34 cellular contexts compared by ENCODE assay signal in the genomic region with DNA sequence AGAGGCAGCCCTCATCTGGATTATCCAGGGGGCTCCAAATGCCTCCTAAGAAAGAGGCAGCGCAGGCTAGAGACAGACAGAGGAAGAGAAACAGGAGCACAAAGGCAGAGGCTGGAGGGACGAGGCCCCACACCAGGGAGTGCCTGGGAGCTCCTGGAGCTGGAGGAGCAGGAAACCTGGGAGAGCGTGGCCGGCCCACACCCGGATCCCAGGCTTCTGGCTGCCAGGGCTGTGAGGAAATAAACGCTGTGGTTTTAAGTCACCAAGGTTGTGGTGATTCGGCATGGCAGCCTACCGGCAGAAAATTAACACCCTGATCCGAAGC.
A peak's percentile ranks its signal among the peaks of the same experiment; 100 is the strongest.
DNase-seq lines count a peak whose midpoint lies in the region; ATAC-seq and TF ChIP-seq lines count a peak whose summit lies in the region.
"Had no signal": no experiment of that assay in that cellular context is flagged by ENCODE, and none has a peak within 500 bp of the region (broad histone marks: within the 10 kb centered on the region; RNA-seq: fewer than 3 reads in every experiment).

No MANE protein-coding gene starts in this region.

- DNase-seq in BE2C (peak; percentile 14), H9 (no peak), osteoblast (ENCODE audit: insufficient read length, low spot score, missing footprints) (peak; percentile 54), MV-4-11 (lab: John Stamatoyannopoulos, UW) (no peak), HT-29 (ENCODE audit: low spot score) (no peak)
- DNase-seq in effector CD4-positive, alpha-beta T cell = no peak
- DNase-seq: activated CD4-positive, alpha-beta T cell treated with anti-CD3 and anti-CD28 coated beads for 36 hours; activated CD8-positive, alpha-beta T cell treated with anti-CD3 and anti-CD28 coated beads for 36 hours; activated naive CD4-positive, alpha-beta T cell treated with anti-CD3 and anti-CD28 coated beads, Interleukin-2, amount 10 ng/mL, durations not matched to agents 7 days and 5 days; adrenal gland; brain microvascular endothelial cell; EL; foreskin melanocyte; natural killer cell; NCI-H1105 treated with DMSO at 0.1 percent for 48 hours; NCI-H1930; NCI-H526 treated with DMSO at 0.1 percent for 48 hours; NK-92 treated with Interleukin-12 subunit alpha and Interleukin-12 subunit beta, amount 100 ng/mL, for 24 hours; ovary; PC-9; SHP77 treated with DMSO at 0.1 percent for 48 hours; stimulated activated CD8-positive, alpha-beta memory T cell treated with anti-CD3 and anti-CD28 coated beads, Interleukin-4, amount 100 ng/mL, for 48 hours; tibial artery had no signal

- no peaks in the 10 kb centered on the region for H3K36me3 ChIP-seq in BE2C
- H3K36me3 ChIP-seq in osteoblast (ENCODE audit: insufficient read depth, low read length) = no peaks in the 10 kb centered on the region
- H3K36me3 ChIP-seq: adrenal gland, brain microvascular endothelial cell, ovary, right atrium auricular region, tibial artery had no signal

- H4K20me1 ChIP-seq in H9 (ENCODE audit: control insufficient read depth, insufficient read depth, insufficient read length) (no peaks in the 10 kb centered on the region), osteoblast (ENCODE audit: insufficient read depth, low read length) (no peaks in the 10 kb centered on the region)

- H3K27ac ChIP-seq in H9 (ENCODE audit: insufficient read length, low read depth, low read length) (no peak overlapping the region), osteoblast (ENCODE audit: low read depth, low read length) (no peak overlapping the region)
- H3K27ac ChIP-seq: adrenal gland, brain microvascular endothelial cell, ovary, PC-9, right atrium auricular region, tibial artery, VCaP had no signal

- H2BK20ac ChIP-seq in H9 (ENCODE audit: low read depth, low read length, poor library complexity, severe bottlenecking) = no peak overlapping the region

- H3K4me2 ChIP-seq in H9 (ENCODE audit: insufficient read depth, insufficient read length, low read length) (no peak overlapping the region), osteoblast (ENCODE audit: insufficient read depth, low read length) (no peak overlapping the region)
- H3K4me2 ChIP-seq: PC-9 had no signal

- H3K9me3 Mint-ChIP-seq in H9 (no peaks in the 10 kb centered on the region; a peak in 1 of 5 replicates), brain (no peaks in the 10 kb centered on the region)
- H3K9me3 Mint-ChIP-seq: activated CD8-positive, alpha-beta T cell treated with anti-CD3 and anti-CD28 coated beads for 36 hours; activated naive CD4-positive, alpha-beta T cell treated with anti-CD3 and anti-CD28 coated beads, Interleukin-2, amount 10 ng/mL, durations not matched to agents 7 days and 5 days; activated T-helper 17 cell treated with anti-CD3 and anti-CD28 coated beads, Interleukin-2, amount 50 U/mL, for 72 hours; CD8-positive, alpha-beta memory T cell; natural killer cell; T-helper 2 cell treated with Interferon-gamma antibody and Interleukin-4, amounts not matched to agents 5 μg/mL and 100 μg/mL, for 36 hours had no signal

- H3K27me3 ChIP-seq in BE2C = no peaks in the 10 kb centered on the region
- H3K27me3 ChIP-seq in H9 (ENCODE audit: insufficient read depth, low read length) = no peaks in the 10 kb centered on the region
- no peaks in the 10 kb centered on the region for H3K27me3 ChIP-seq in osteoblast (ENCODE audit: insufficient read depth, low read length)
- H3K27me3 ChIP-seq: adrenal gland, brain microvascular endothelial cell, ovary, right atrium auricular region had no signal

- H2BK5ac ChIP-seq in H9 (ENCODE audit: insufficient read length, low read length) = no peak overlapping the region

- no peak overlapping the region for H4K91ac ChIP-seq in H9 (ENCODE audit: insufficient read length, low read depth, low read length)

- H4K8ac ChIP-seq in H9 (replicated peaks; ENCODE audit: insufficient read length, low read depth, low read length) = no peak overlapping the region

- H3K9me3 ChIP-seq in BE2C = no peaks in the 10 kb centered on the region
- no peaks in the 10 kb centered on the region for H3K9me3 ChIP-seq in H9 (ENCODE audit: control insufficient read depth, low read depth, low read length)
- H3K9me3 ChIP-seq in osteoblast (ENCODE audit: low read depth, low read length) = no peaks in the 10 kb centered on the region
- H3K9me3 ChIP-seq: adrenal gland, mucosa of descending colon, ovary, right atrium auricular region, tibial artery had no signal

- peaks cover 17 to 34% of the 10 kb centered on the region in 2 experiments for H3K4me1 Mint-ChIP-seq in H9
- peaks cover 49% of the 10 kb centered on the region for H3K4me1 Mint-ChIP-seq in brain
- H3K4me1 Mint-ChIP-seq: activated CD4-positive, alpha-beta T cell treated with anti-CD3 and anti-CD28 coated beads for 36 hours; activated naive CD4-positive, alpha-beta T cell treated with anti-CD3 and anti-CD28 coated beads, Interleukin-2, amount 10 ng/mL, durations not matched to agents 7 days and 5 days; activated T-helper 17 cell treated with anti-CD3 and anti-CD28 coated beads, Interleukin-2, amount 50 U/mL, for 72 hours; B cell; CD8-positive, alpha-beta memory T cell; natural killer cell had no signal

- H3K4ac ChIP-seq in H9 (ENCODE audit: low read depth, low read length) = no peak overlapping the region

- no peaks in the 10 kb centered on the region for H3K79me1 ChIP-seq in H9 (ENCODE audit: insufficient read depth, low read depth, low read length, poor library complexity, severe bottlenecking)

- no peak overlapping the region for H3K4me3 ChIP-seq in BE2C (ENCODE audit: low read depth, low read length)
- H3K4me3 ChIP-seq in osteoblast (ENCODE audit: insufficient read depth, low read length) = no peak overlapping the region
- H3K4me3 ChIP-seq: adrenal gland, dorsolateral prefrontal cortex, lung, mucosa of descending colon, ovary, PC-9, right atrium auricular region, tibial artery had no signal

- H3K4me3 Mint-ChIP-seq in H9 (no peak overlapping the region), brain (no peak overlapping the region)
- H3K4me3 Mint-ChIP-seq: activated CD4-positive, alpha-beta T cell treated with anti-CD3 and anti-CD28 coated beads for 36 hours; activated CD8-positive, alpha-beta T cell treated with anti-CD3 and anti-CD28 coated beads for 36 hours; activated naive CD4-positive, alpha-beta T cell treated with anti-CD3 and anti-CD28 coated beads, Interleukin-2, amount 10 ng/mL, durations not matched to agents 7 days and 5 days; activated T-helper 17 cell treated with anti-CD3 and anti-CD28 coated beads, Interleukin-2, amount 50 U/mL, for 72 hours; B cell; CD8-positive, alpha-beta memory T cell; natural killer cell; T-helper 2 cell treated with Interferon-gamma antibody and Interleukin-4, amounts not matched to agents 5 μg/mL and 100 μg/mL, for 36 hours had no signal

- peaks cover 3% of the 10 kb centered on the region for H3K4me1 ChIP-seq in BE2C
- no peaks in the 10 kb centered on the region; the same call in 1 of the 2 replicates for H3K4me1 ChIP-seq in H9 (ENCODE audit: insufficient read depth, low read length)
- no peaks in the 10 kb centered on the region for H3K4me1 ChIP-seq in osteoblast (ENCODE audit: insufficient read depth, low read length)
- H3K4me1 ChIP-seq: adrenal gland, right atrium auricular region had no signal

- peak overlapping the region in 1 of 3 experiments; percentile 85; a peak in 2 of 7 replicates for H3K27ac Mint-ChIP-seq in H9
- H3K27ac Mint-ChIP-seq in brain = peak overlapping the region in 3 of 5 experiments; percentile 73 to 88 (median 82)
- H3K27ac Mint-ChIP-seq: activated CD4-positive, alpha-beta T cell treated with anti-CD3 and anti-CD28 coated beads for 36 hours; activated CD8-positive, alpha-beta T cell treated with anti-CD3 and anti-CD28 coated beads for 36 hours; activated naive CD4-positive, alpha-beta T cell treated with anti-CD3 and anti-CD28 coated beads, Interleukin-2, amount 10 ng/mL, durations not matched to agents 7 days and 5 days; activated T-helper 17 cell treated with anti-CD3 and anti-CD28 coated beads, Interleukin-2, amount 50 U/mL, for 72 hours; B cell; natural killer cell; T-helper 2 cell treated with Interferon-gamma antibody and Interleukin-4, amounts not matched to agents 5 μg/mL and 100 μg/mL, for 36 hours had no signal

- no peak overlapping the region for H3K56ac ChIP-seq in H9 (ENCODE audit: insufficient read length, low read depth, low read length)

- H2AFZ ChIP-seq in H9 (ENCODE audit: low read length) = no peak overlapping the region
- H2AFZ ChIP-seq in osteoblast (ENCODE audit: low read length) = no peak overlapping the region
- H2AFZ ChIP-seq: PC-9 had no signal

- no peak overlapping the region for H2BK12ac ChIP-seq in H9 (ENCODE audit: insufficient read length, low read depth, low read length)

- H3K18ac ChIP-seq in H9 (ENCODE audit: insufficient read length, low read depth, low read length) = peak overlapping the region; percentile 47

- H2BK15ac ChIP-seq in H9 (ENCODE audit: low read depth, low read length) = no peak overlapping the region; the same call in 1 of the 2 replicates

- no peak overlapping the region for H3K23ac ChIP-seq in H9 (ENCODE audit: insufficient read length, low read depth, low read length)

- ATAC-seq in HG02938 (IDR thresholded peaks at IDR 0.05; ENCODE audit: unreplicated experiment) = no peak
- ATAC-seq: activated CD4-positive, alpha-beta T cell treated with anti-CD3 and anti-CD28 coated beads for 36 hours; activated CD8-positive, alpha-beta T cell treated with anti-CD3 and anti-CD28 coated beads for 36 hours; activated T-helper 17 cell treated with anti-CD3 and anti-CD28 coated beads, Interleukin-2, amount 50 U/mL, for 72 hours; mucosa of descending colon; natural killer cell had no signal

- H3K9ac ChIP-seq in H9 (ENCODE audit: extremely low read depth, insufficient read length, low read length) = no peak overlapping the region

- TF ChIP-seq CTCF in BE2C (IDR thresholded peaks at IDR 0.05; ENCODE audit: low read depth, low read length) = no peak
- TF ChIP-seq CTCF in H9 (conservative IDR thresholded peaks at IDR 0.05) = no peak
- TF ChIP-seq CTCF in brain (conservative IDR thresholded peaks at IDR 0.05) = no peak
- TF ChIP-seq CTCF in osteoblast (IDR thresholded peaks at IDR 0.05; ENCODE audit: extremely low read depth, low read depth, low read length) = no peak

- no peak overlapping the region for H3T11ph ChIP-seq in H9 (ENCODE audit: low read length)

- no peak overlapping the region for H4K5ac ChIP-seq in H9 (ENCODE audit: insufficient read length, low read depth, low read length)

- H2AK5ac ChIP-seq in H9 (ENCODE audit: insufficient read length, low read length) = no peak overlapping the region

- H3K27me3 Mint-ChIP-seq in H9 (ENCODE audit: low read depth) (peaks cover 8% of the 10 kb centered on the region), brain (peaks cover 11% of the 10 kb centered on the region)
- H3K27me3 Mint-ChIP-seq: activated CD8-positive, alpha-beta T cell treated with anti-CD3 and anti-CD28 coated beads for 36 hours had no signal

- H3K14ac ChIP-seq in H9 (ENCODE audit: insufficient read depth, low read length) = peak overlapping the region; percentile 64; the same call in 1 of the 2 replicates

- no peaks in the 10 kb centered on the region for H3K23me2 ChIP-seq in H9 (ENCODE audit: insufficient read length, low read depth, low read length, poor library complexity, severe bottlenecking)

- H3K36me3 Mint-ChIP-seq in H9 (ENCODE audit: insufficient read depth in 1 of 3, low read depth in 3 of 3) (no peaks in the 10 kb centered on the region), brain (no peaks in the 10 kb centered on the region)
- H3K36me3 Mint-ChIP-seq: activated naive CD4-positive, alpha-beta T cell treated with anti-CD3 and anti-CD28 coated beads, Interleukin-2, amount 10 ng/mL, durations not matched to agents 7 days and 5 days; CD8-positive, alpha-beta memory T cell; natural killer cell had no signal

- H3K79me2 ChIP-seq in H9 (ENCODE audit: insufficient read depth, low read length) (no peaks in the 10 kb centered on the region), osteoblast (ENCODE audit: insufficient read depth, low read length) (no peaks in the 10 kb centered on the region)

- H2BK120ac ChIP-seq in H9 (ENCODE audit: low read depth, low read length, poor library complexity, severe bottlenecking) = no peak overlapping the region

- WGBS in H9 (ENCODE audit: extremely low coverage, insufficient read length, low lambda C conversion rate) = no CpG with 5 or more reads among the region's 9 CpGs

Comparison
In these comparisons a context has a peak if more than half of its experiments do, and no peak if none do; other contexts are left out.
1. DNase-seq: peak in BE2C (single experiment) and osteoblast (single experiment); none in H9 (single experiment), MV-4-11 (single experiment), HT-29 (single experiment) and effector CD4-positive, alpha-beta T cell (single experiment).